Comparison of ENCODE assay signal across 16 cellular contexts in genomic region chr9:100096378-100096916, GRCh38. TPM values are rescaled to one million over a fixed set of nuclear protein-coding genes. Genes with fewer than 3 reads are reported as not detected.
DNase-seq lines count a peak whose midpoint lies in the region; ATAC-seq and TF ChIP-seq lines count a peak whose summit lies in the region.
"Had no signal": no experiment of that assay in that cellular context is flagged by ENCODE, and none has a peak within 500 bp of the region (broad histone marks: within the 10 kb centered on the region; RNA-seq: fewer than 3 reads in every experiment).

No MANE protein-coding gene starts in this region.

- no peak for DNase-seq in CD4-positive, alpha-beta T cell
- DNase-seq in GM06990 (ENCODE audit: extremely low read depth, insufficient read length), result no peak
- no peak for DNase-seq in T-cell
- DNase-seq in mesothelial cell of epicardium (ENCODE audit: low spot score in 2 of 2, unreplicated experiment in 2 of 2), result no peak
- no peak for DNase-seq in occipital lobe (lab: John Stamatoyannopoulos, UW)
- DNase-seq: activated CD4-positive, alpha-beta T cell treated with anti-CD3 and anti-CD28 coated beads for 4 hours; activated effector memory CD4-positive, alpha-beta T cell treated with Interleukin-2 at 50 U/mL for 16 hours; brain microvascular endothelial cell; hypothalamus; left colon; NCI-H524; stimulated activated CD4-positive, alpha-beta T cell treated with anti-CD3 and anti-CD28 coated beads, Interleukin-2, amount 100 ng/mL, for 48 hours had no signal

- H3K9me3 ChIP-seq in CD4-positive, alpha-beta T cell (ENCODE audit: control insufficient read depth, low read length), result no peaks in the 10 kb centered on the region

- ATAC-seq in CD4-positive, alpha-beta T cell (ENCODE audit: poor library complexity), result no peak
- ATAC-seq in T-cell (replicated peaks in 1 of 4) (no peak), GM18517 (IDR thresholded peaks at IDR 0.05; ENCODE audit: unreplicated experiment) (no peak), HG02973 (IDR thresholded peaks at IDR 0.05; ENCODE audit: unreplicated experiment) (no peak), HG03457 (IDR thresholded peaks at IDR 0.05; ENCODE audit: unreplicated experiment) (no peak)
- ATAC-seq: left colon, sciatic nerve had no signal

- H3K36me3 ChIP-seq in GM06990 (ENCODE audit: control insufficient read depth, insufficient read depth, low read length), result no peaks in the 10 kb centered on the region
- H3K36me3 ChIP-seq: brain microvascular endothelial cell had no signal

- peaks cover 77% of the 10 kb centered on the region for H3K4me1 Mint-ChIP-seq in CD4-positive, alpha-beta T cell (ENCODE audit: low read depth)
- H3K4me1 Mint-ChIP-seq in T-cell, result peaks cover 64 to 73% (median 67%) of the 10 kb centered on the region in 3 donors
- H3K4me1 Mint-ChIP-seq in mesothelial cell of epicardium, result peaks cover 20% of the 10 kb centered on the region

- H3K27me3 Mint-ChIP-seq in CD4-positive, alpha-beta T cell, result no peaks in the 10 kb centered on the region
- H3K27me3 Mint-ChIP-seq in T-cell, result no peaks in the 10 kb centered on the region
- no peaks in the 10 kb centered on the region for H3K27me3 Mint-ChIP-seq in mesothelial cell of epicardium (ENCODE audit: low read depth)

- H3K4me3 ChIP-seq in GM06990 (replicated peaks; ENCODE audit: low read depth, low read length), result peak overlapping the region; percentile 6; the same call in 1 of the 2 replicates

- TF ChIP-seq CTCF in CD4-positive, alpha-beta T cell (IDR thresholded peaks at IDR 0.05), result no peak
- TF ChIP-seq CTCF in GM06990 (IDR thresholded peaks at IDR 0.05; ENCODE audit: insufficient read depth, low read length, poor library complexity, severe bottlenecking) (no peak), mesothelial cell of epicardium (IDR thresholded peaks at IDR 0.05; ENCODE audit: unreplicated experiment) (no peak)

- H3K27ac ChIP-seq in CD4-positive, alpha-beta T cell (ENCODE audit: low read depth, low read length), result no peak overlapping the region
- H3K27ac ChIP-seq: brain microvascular endothelial cell had no signal

- CTCF ChIA-PET in CD4-positive, alpha-beta T cell (lab: Charles Lee), result no interaction called here
- CTCF ChIA-PET in T-cell (lab: Charles Lee), result interaction anchor here (0.5 to 1.1 kb wide), 2 partner anchors 16 to 30 kb away, joined by 3 read pairs; no protein-coding TSS in a partner anchor

- no peaks in the 10 kb centered on the region for H3K9me3 Mint-ChIP-seq in CD4-positive, alpha-beta T cell
- H3K9me3 Mint-ChIP-seq in T-cell (no peaks in the 10 kb centered on the region), mesothelial cell of epicardium (no peaks in the 10 kb centered on the region)

- H3K4me3 Mint-ChIP-seq in CD4-positive, alpha-beta T cell, result peak overlapping the region; percentile 52
- H3K4me3 Mint-ChIP-seq in T-cell (peak overlapping the region; percentile 2 to 15 (median 10)), mesothelial cell of epicardium (peak overlapping the region; percentile 35)

- POLR2A ChIA-PET in CD4-positive, alpha-beta T cell (lab: Charles Lee), result no interaction called here
- POLR2A ChIA-PET in T-cell (lab: Charles Lee), result interaction anchor here in 1 of 2 donors (0.5 to 0.6 kb wide), 2 partner anchors 26 to 110 kb away, joined by 3 to 5 read pairs; no protein-coding TSS in a partner anchor

- H3K36me3 Mint-ChIP-seq in CD4-positive, alpha-beta T cell (ENCODE audit: low read depth), result peaks cover 17% of the 10 kb centered on the region
- H3K36me3 Mint-ChIP-seq in T-cell (peaks cover 9% of the 10 kb centered on the region), mesothelial cell of epicardium (peaks cover 3% of the 10 kb centered on the region)

- intact Hi-C loops in CD4-positive, alpha-beta T cell (cut with DNase I, micrococcal nuclease), result loop anchor here (5.0 to 10.0 kb wide), 5 partner anchors 189 to 1438 kb away; partner anchors contain the start of genes STX17 (in 2 of the 2), ALG2 (in 1 of the 2), NR4A3 (in 1 of the 2) and RNF20 (in 1 of the 2)

- H3K27ac Mint-ChIP-seq in CD4-positive, alpha-beta T cell, result no peak overlapping the region
- H3K27ac Mint-ChIP-seq in T-cell, result no peak overlapping the region
- peak overlapping the region; percentile 82 for H3K27ac Mint-ChIP-seq in mesothelial cell of epicardium

- H3K27me3 ChIP-seq in CD4-positive, alpha-beta T cell (ENCODE audit: control insufficient read depth, insufficient read depth, low read length), result no peaks in the 10 kb centered on the region
- no peaks in the 10 kb centered on the region for H3K27me3 ChIP-seq in GM06990 (replicated peaks; ENCODE audit: control insufficient read depth, insufficient read depth, low read length)
- H3K27me3 ChIP-seq: brain microvascular endothelial cell had no signal

RNA-seq across cellular contexts. Expression of gene ERP44, which starts 2.4 kb away (rescaled TPM):
- total RNA-seq in CD4-positive, alpha-beta T cell, result 1 to 10 TPM; 6.8 to 7.1 TPM
- total RNA-seq in T-cell (10 to 100 TPM; 11.3 to 15.1 (median 12.5) TPM), mesothelial cell of epicardium (17.5 to 18.3 TPM (median 18.2 TPM) in 3 replicates), occipital lobe (31.5 TPM)

RNA-seq across cellular contexts. Expression of gene INVS, which starts 2.6 kb away (rescaled TPM):
- 10 to 100 TPM; 13.6 to 14.3 TPM for total RNA-seq in CD4-positive, alpha-beta T cell
- total RNA-seq in T-cell, result 10 to 100 TPM; 15.6 to 21.6 (median 19.0) TPM
- 24.7 to 27.6 TPM (median 26.0 TPM) in 3 replicates for total RNA-seq in mesothelial cell of epicardium
- total RNA-seq in occipital lobe, result 24.2 TPM
